1 cellular context compared by ENCODE assay signal in the genomic region with DNA sequence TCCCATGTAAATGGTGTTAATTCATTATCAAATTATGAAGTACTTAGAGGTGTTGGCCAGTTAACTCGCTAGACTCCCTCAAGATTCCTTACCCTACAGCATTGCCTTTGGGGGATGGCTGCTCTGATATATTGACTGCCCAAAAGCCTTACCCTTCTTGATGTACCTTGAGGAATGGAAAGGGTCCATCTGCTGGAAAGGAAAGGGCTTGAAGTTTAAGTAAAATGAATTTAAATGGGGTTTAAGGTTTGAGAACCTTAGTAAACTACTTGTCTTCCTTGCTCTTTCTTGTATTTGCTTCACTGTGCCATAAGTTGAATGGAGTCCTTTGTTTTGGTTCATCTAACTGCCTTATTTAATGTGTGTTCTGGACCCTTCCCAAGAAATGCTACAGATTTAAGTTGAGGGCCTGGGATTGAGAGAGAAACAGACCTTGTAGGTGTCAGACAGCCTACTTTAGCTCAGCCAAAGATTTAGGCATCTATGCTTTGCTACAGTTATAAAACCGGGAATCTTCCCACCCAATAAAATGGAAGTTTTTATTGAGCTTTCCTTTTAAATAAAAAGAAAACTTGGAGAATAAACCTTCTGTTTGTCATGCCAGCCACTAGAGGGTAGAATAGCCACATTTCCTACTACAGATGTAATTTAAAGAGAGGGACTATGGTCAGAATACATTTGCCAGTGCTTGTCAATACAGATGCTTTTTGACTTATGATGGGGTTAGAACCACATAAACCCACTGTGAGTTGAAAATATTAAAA.
TF ChIP-seq lines count a peak whose summit lies in the region.

No MANE protein-coding gene starts in this region.

TF ChIP-seq in GM12878, 131 proteins besides CTCF, POLR2A, EP300 and RAD21 (continued from another document):
- TF ChIP-seq, protein P1, sequence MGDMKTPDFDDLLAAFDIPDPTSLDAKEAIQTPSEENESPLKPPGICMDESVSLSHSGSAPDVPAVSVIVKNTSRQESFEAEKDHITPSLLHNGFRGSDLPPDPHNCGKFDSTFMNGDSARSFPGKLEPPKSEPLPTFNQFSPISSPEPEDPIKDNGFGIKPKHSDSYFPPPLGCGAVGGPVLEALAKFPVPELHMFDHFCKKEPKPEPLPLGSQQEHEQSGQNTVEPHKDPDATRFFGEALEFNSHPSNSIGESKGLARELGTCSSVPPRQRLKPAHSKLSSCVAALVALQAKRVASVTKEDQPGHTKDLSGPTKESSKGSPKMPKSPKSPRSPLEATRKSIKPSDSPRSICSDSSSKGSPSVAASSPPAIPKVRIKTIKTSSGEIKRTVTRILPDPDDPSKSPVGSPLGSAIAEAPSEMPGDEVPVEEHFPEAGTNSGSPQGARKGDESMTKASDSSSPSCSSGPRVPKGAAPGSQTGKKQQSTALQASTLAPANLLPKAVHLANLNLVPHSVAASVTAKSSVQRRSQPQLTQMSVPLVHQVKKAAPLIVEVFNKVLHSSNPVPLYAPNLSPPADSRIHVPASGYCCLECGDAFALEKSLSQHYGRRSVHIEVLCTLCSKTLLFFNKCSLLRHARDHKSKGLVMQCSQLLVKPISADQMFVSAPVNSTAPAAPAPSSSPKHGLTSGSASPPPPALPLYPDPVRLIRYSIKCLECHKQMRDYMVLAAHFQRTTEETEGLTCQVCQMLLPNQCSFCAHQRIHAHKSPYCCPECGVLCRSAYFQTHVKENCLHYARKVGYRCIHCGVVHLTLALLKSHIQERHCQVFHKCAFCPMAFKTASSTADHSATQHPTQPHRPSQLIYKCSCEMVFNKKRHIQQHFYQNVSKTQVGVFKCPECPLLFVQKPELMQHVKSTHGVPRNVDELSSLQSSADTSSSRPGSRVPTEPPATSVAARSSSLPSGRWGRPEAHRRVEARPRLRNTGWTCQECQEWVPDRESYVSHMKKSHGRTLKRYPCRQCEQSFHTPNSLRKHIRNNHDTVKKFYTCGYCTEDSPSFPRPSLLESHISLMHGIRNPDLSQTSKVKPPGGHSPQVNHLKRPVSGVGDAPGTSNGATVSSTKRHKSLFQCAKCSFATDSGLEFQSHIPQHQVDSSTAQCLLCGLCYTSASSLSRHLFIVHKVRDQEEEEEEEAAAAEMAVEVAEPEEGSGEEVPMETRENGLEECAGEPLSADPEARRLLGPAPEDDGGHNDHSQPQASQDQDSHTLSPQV (IDR thresholded peaks at IDR 0.05) = 0 out of 2 replicates have a peak, but pooled peaks have one; percentile 49
